Comparison of ENCODE assay signal across 32 cellular contexts in the genomic region with DNA sequence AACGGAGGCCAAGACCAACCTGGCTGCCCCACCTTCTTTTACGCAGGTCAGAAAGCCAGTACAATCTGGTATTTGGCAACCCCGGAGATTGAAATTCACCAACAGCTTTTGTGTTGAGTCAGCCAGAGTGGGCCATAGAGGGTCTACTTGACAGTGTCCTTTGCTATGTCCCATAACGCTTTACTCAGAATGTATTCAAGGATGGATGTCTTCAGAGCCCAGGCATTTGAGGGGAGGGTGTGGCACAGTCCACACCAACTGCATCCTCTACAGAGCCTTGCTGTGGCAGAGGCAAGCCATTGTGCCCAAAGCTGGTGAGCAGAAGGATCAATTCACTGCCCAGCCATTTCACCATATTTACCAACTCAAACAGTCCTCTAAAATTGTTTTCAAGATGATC. TPM values are rescaled to one million over a fixed set of nuclear protein-coding genes. Genes with fewer than 3 reads are reported as not detected.
"Had no signal": no experiment of that assay in that cellular context is flagged by ENCODE, and none has a peak within 500 bp of the region (broad histone marks: within the 10 kb centered on the region; RNA-seq: fewer than 3 reads in every experiment).

No MANE protein-coding gene starts in this region.

- H3K36me3 ChIP-seq: colonic mucosa, esophagus squamous epithelium, gastrocnemius medialis, heart right ventricle, left lung, lower lobe of right lung had no signal

- H3K27ac ChIP-seq: colonic mucosa, epithelial cell of prostate, esophagus squamous epithelium, gastrocnemius medialis, heart right ventricle, left lung, lower lobe of right lung had no signal

- H3K9me3 Mint-ChIP-seq: dendritic cell treated with granulocyte-macrophage colony-stimulating factor and Interleukin-4, amounts not matched to agents 40 ng/mL and 50 ng/mL, for 4 days; effector memory CD8-positive, alpha-beta T cell; endodermal cell; immature natural killer cell; mesothelial cell of epicardium had no signal

- H3K27me3 ChIP-seq: colonic mucosa, esophagus squamous epithelium, gastrocnemius medialis, heart right ventricle, left lung had no signal

- H3K36me3 Mint-ChIP-seq: immature natural killer cell, mesothelial cell of epicardium, naive B cell had no signal

- H3K27ac Mint-ChIP-seq: dendritic cell treated with granulocyte-macrophage colony-stimulating factor and Interleukin-4, amounts not matched to agents 40 ng/mL and 50 ng/mL, for 4 days; effector memory CD8-positive, alpha-beta T cell; endodermal cell; immature natural killer cell; mesothelial cell of epicardium; naive B cell had no signal

- H3K27me3 Mint-ChIP-seq: dendritic cell treated with granulocyte-macrophage colony-stimulating factor and Interleukin-4, amounts not matched to agents 40 ng/mL and 50 ng/mL, for 4 days had no signal

- H3K4me3 Mint-ChIP-seq: dendritic cell treated with granulocyte-macrophage colony-stimulating factor and Interleukin-4, amounts not matched to agents 40 ng/mL and 50 ng/mL, for 4 days; effector memory CD8-positive, alpha-beta T cell; endodermal cell; immature natural killer cell; mesothelial cell of epicardium; naive B cell had no signal

- H3K4me1 ChIP-seq: colonic mucosa, esophagus squamous epithelium, left lung, lower lobe of right lung had no signal

- DNase-seq: colonic mucosa; cortex of kidney; effector CD8-positive, alpha-beta T cell; effector memory CD8-positive, alpha-beta T cell; endodermal cell; erythroblast; esophagus squamous epithelium; foreskin fibroblast; foreskin melanocyte; gastrocnemius medialis; glutamatergic neuron; head of caudate nucleus; heart right ventricle; hippocampal formation; immature natural killer cell; islet precursor cell; kidney; kidney glomerular epithelial cell; left lung; left ventricle myocardium superior; lower lobe of right lung; mesenchymal stem cell; mucosa of descending colon; naive B cell had no signal

- ATAC-seq: effector memory CD8-positive, alpha-beta T cell; esophagus mucosa; gastrocnemius medialis; heart right ventricle; left lung; left ventricle myocardium superior; lower lobe of right lung; mucosa of descending colon had no signal

- H3K9me3 ChIP-seq: colonic mucosa, esophagus squamous epithelium, gastrocnemius medialis, left lung, lower lobe of right lung, mucosa of descending colon had no signal

- H3K4me3 ChIP-seq: colonic mucosa, esophagus squamous epithelium, gastrocnemius medialis, heart right ventricle, left lung, lower lobe of right lung, mucosa of descending colon had no signal

- H3K4me1 Mint-ChIP-seq: immature natural killer cell, mesothelial cell of epicardium, naive B cell had no signal

RNA-seq across cellular contexts. Expression of gene PLA1A, which starts 18.4 kb away (rescaled TPM):
- total RNA-seq: mesothelial cell of epicardium had no signal
- polyA plus RNA-seq: immature natural killer cell had no signal

RNA-seq across cellular contexts. Expression of gene CD80, which starts 56.6 kb away (rescaled TPM):
- total RNA-seq: chondrocyte, dermis microvascular lymphatic vessel endothelial cell, glomerular endothelial cell, left ventricle myocardium superior, lower leg skin, mesothelial cell of epicardium had no signal
- polyA plus RNA-seq: immature natural killer cell had no signal
